In the genomic region with DNA sequence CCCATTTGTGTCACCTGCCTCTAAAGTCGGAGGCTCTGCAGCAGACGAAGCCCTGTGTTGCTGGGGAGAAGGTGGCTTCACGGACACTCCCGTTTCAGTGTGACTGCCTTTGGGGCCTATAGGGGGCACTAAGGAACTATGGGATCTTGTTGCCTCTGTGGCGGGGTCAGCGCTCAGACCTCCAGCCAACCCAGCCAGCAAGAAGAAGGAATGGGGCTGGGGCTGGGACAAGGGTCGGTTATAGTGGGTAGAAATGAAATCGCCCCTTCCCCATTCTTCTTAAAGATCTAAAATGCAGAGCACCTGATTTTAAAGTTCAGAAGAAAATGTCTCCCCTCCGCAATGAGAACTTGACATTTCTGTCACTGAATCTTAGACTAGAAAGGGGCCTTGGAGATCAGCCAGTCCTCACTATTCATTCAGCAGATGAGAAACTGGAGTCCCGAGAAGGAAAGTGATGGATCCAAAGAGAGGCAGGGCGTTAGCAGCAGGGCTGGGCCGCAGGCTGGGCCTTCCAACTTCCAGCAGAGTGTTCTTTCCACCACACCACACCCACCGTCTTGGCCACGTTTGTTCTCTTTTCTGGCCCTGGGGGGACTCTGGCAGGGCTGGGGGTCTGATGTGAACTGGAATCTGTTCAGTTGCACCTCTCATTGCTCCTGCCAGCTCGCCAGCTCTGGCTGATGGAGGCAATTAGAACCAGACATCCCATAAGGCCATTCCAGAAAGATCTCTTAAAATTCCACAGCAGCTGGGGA, we compare ENCODE assay signal across 8 cellular contexts.
A peak's percentile ranks its signal among the peaks of the same experiment; 100 is the strongest.
DNase-seq lines count a peak whose midpoint lies in the region; ATAC-seq lines count a peak whose summit lies in the region.

No MANE protein-coding gene starts in this region.

- intact Hi-C loops in Right ventricle myocardium inferior (cut with DNase I) (loop anchor here (2.0 to 5.0 kb wide), 4 partner anchors 184 to 526 kb away; a partner anchor contains a TSS), cardiac septum (cut with DNase I) (loop anchor here (2.0 to 5.0 kb wide), 4 partner anchors 214 to 526 kb away; no protein-coding TSS in a partner anchor), left cardiac atrium (cut with DNase I) (loop anchor here (2.0 to 10.0 kb wide), 3 partner anchors 214 to 348 kb away; a partner anchor contains a TSS)

- H3K36me3 ChIP-seq in rectal smooth muscle tissue (ENCODE audit: control insufficient read depth, insufficient read depth, low read length): no peaks in the 10 kb centered on the region

- DNase-seq in Right ventricle myocardium inferior (ENCODE audit: missing footprints) (peak; percentile 70), cardiac septum (ENCODE audit: low spot score) (no peak), NCI-H1930 (lab: John Stamatoyannopoulos, UW) (peak; percentile 28 to 46), left cardiac atrium (peak; percentile 67), NCI-H446 treated with DMSO at 0.1 percent for 48 hours (lab: John Stamatoyannopoulos, UW) (no peak)
- DNase-seq in activated T-cell treated with anti-CD3 and anti-CD28 coated beads, Interleukin-2, amount 50 U/mL, for 4 hours: no peak

- peaks cover 15% of the 10 kb centered on the region for H3K27me3 Mint-ChIP-seq in activated T-cell treated with anti-CD3 and anti-CD28 coated beads, Interleukin-2, amount 50 U/mL, for 4 hours (ENCODE audit: low read depth)

- H3K27me3 ChIP-seq in rectal smooth muscle tissue (ENCODE audit: control insufficient read depth, insufficient read depth, low read length): peaks cover 2% of the 10 kb centered on the region

- H3K9me3 Mint-ChIP-seq in activated T-cell treated with anti-CD3 and anti-CD28 coated beads, Interleukin-2, amount 50 U/mL, for 4 hours: no peaks in the 10 kb centered on the region

- H3K4me3 Mint-ChIP-seq in activated T-cell treated with anti-CD3 and anti-CD28 coated beads, Interleukin-2, amount 50 U/mL, for 4 hours: no peak overlapping the region

- ATAC-seq in Right ventricle myocardium inferior: peak; percentile 87
- ATAC-seq in HG02759 (IDR thresholded peaks at IDR 0.05; ENCODE audit: unreplicated experiment): peak; percentile 78
- ATAC-seq in activated T-cell treated with anti-CD3 and anti-CD28 coated beads, Interleukin-2, amount 50 U/mL, for 4 hours: peak; percentile 41 to 46
- peak; percentile 88 to 95 for ATAC-seq in left cardiac atrium

- H3K36me3 Mint-ChIP-seq in activated T-cell treated with anti-CD3 and anti-CD28 coated beads, Interleukin-2, amount 50 U/mL, for 4 hours (ENCODE audit: insufficient read depth): no peaks in the 10 kb centered on the region

- H3K9ac ChIP-seq in rectal smooth muscle tissue (ENCODE audit: low read length): no peak overlapping the region

- H3K4me1 ChIP-seq in rectal smooth muscle tissue (ENCODE audit: control insufficient read depth, insufficient read depth, low read length): no peaks in the 10 kb centered on the region

- no peaks in the 10 kb centered on the region for H3K4me1 Mint-ChIP-seq in activated T-cell treated with anti-CD3 and anti-CD28 coated beads, Interleukin-2, amount 50 U/mL, for 4 hours (ENCODE audit: low read depth)

- H3K27ac ChIP-seq in rectal smooth muscle tissue (ENCODE audit: low read depth, low read length): peak overlapping the region; percentile 44

- no peak overlapping the region for H3K4me3 ChIP-seq in rectal smooth muscle tissue (ENCODE audit: low read length)

Comparison
In these comparisons a context has a peak if more than half of its experiments do, and no peak if none do; other contexts are left out.
1. DNase-seq: peak in Right ventricle myocardium inferior (single experiment), NCI-H1930 (2 of 2) and left cardiac atrium (single experiment); none in cardiac septum (single experiment), activated T-cell treated with anti-CD3 and anti-CD28 coated beads, Interleukin-2, amount 50 U/mL, for 4 hours (single experiment) and NCI-H446 treated with DMSO at 0.1 percent for 48 hours (single experiment).
2. Peak in every context shown above with its lines, with median percentiles within 50 percentile points of each other: ATAC-seq.